8 cellular contexts compared by ENCODE assay signal in genomic region chr17:49687878-49688491, GRCh38. TPM values are rescaled to one million over a fixed set of nuclear protein-coding genes. Genes with fewer than 3 reads are reported as not detected.
DNase-seq lines count a peak whose midpoint lies in the region; ATAC-seq and TF ChIP-seq lines count a peak whose summit lies in the region.

No MANE protein-coding gene starts in this region.

- no peak overlapping the region; the same call in 2 of the 3 replicates for H3K4me3 Mint-ChIP-seq in GM23338

- no peaks in the 10 kb centered on the region for H3K9me3 Mint-ChIP-seq in GM23338

- H3K36me3 ChIP-seq in GM23338 (ENCODE audit: insufficient read depth), result no peaks in the 10 kb centered on the region
- H3K36me3 ChIP-seq in SK-N-SH (replicated peaks in 1 of 2; ENCODE audit: control insufficient read depth in 1 of 2, insufficient read depth in 2 of 2, low read length in 1 of 2), result no peaks in the 10 kb centered on the region
- H3K36me3 ChIP-seq in fibroblast of lung (ENCODE audit: control insufficient read depth, insufficient read depth, low read length), result no peaks in the 10 kb centered on the region
- no peaks in the 10 kb centered on the region for H3K36me3 ChIP-seq in sigmoid colon
- H3K36me3 ChIP-seq in ovary, result no peaks in the 10 kb centered on the region

- H3K79me2 ChIP-seq in GM23338 (replicated peaks; ENCODE audit: insufficient read depth) (no peaks in the 10 kb centered on the region), SK-N-SH (ENCODE audit: insufficient read depth) (no peaks in the 10 kb centered on the region), fibroblast of lung (ENCODE audit: control insufficient read depth, insufficient read depth, low read length) (no peaks in the 10 kb centered on the region)

- H3K36me3 Mint-ChIP-seq in GM23338 (ENCODE audit: low read depth), result no peaks in the 10 kb centered on the region

- no peak overlapping the region; the same call in 1 of the 2 replicates for H3K27ac Mint-ChIP-seq in GM23338

- TF ChIP-seq CTCF in GM23338 (conservative IDR thresholded peaks at IDR 0.05; ENCODE audit: low read depth in 2 of 2) (no peak), SK-N-SH (IDR thresholded peaks at IDR 0.05) (no peak), fibroblast of lung (conservative IDR thresholded peaks at IDR 0.05 in 1 of 2, IDR thresholded peaks at IDR 0.05 in 1 of 2; ENCODE audit: low read depth in 1 of 2, low read length in 2 of 2) (no peak), sigmoid colon (IDR thresholded peaks at IDR 0.05) (no peak), ovary (IDR thresholded peaks at IDR 0.05) (no peak)

- intact Hi-C loops in sigmoid colon (cut with DNase I) (no loop called here), ovary (cut with DNase I) (no loop called here)

- no peak for ATAC-seq in GM23338
- no peak for ATAC-seq in HG02798 (IDR thresholded peaks at IDR 0.05; ENCODE audit: poor library complexity, unreplicated experiment)
- no peak for ATAC-seq in HG02678 (IDR thresholded peaks at IDR 0.05; ENCODE audit: unreplicated experiment)

- no peak for TF ChIP-seq RAD21 in SK-N-SH (IDR thresholded peaks at IDR 0.05; ENCODE audit: low read length)

- H3K4me3 ChIP-seq in GM23338, result no peak overlapping the region
- H3K4me3 ChIP-seq in SK-N-SH (ENCODE audit: low read depth in 2 of 2, low read length in 1 of 2), result no peak overlapping the region
- no peak overlapping the region for H3K4me3 ChIP-seq in fibroblast of lung (replicated peaks in 1 of 4; ENCODE audit: control extremely low read depth in 1 of 4, insufficient read depth in 1 of 4, low read depth in 3 of 4, low read length in 4 of 4)
- no peak overlapping the region for H3K4me3 ChIP-seq in sigmoid colon
- H3K4me3 ChIP-seq in ovary, result no peak overlapping the region

- CTCF ChIA-PET in SK-N-SH (lab: Yijun Ruan, JAX), result interaction anchor here (1.2 to 50.8 kb wide), 5 partner anchors 7 to 309 kb away, joined by 3 to 2107 read pairs (median 4); partner anchors contain the start of gene NXPH3

- no peak for DNase-seq in GM23338 (ENCODE audit: low spot score)
- no peak for DNase-seq in SK-N-SH
- peak; percentile 26 to 47 for DNase-seq in fibroblast of lung (ENCODE audit: low read depth in 2 of 2)
- no peak for DNase-seq in sigmoid colon
- no peak for DNase-seq in ureter (ENCODE audit: low spot score)
- DNase-seq in ovary, result no peak

- H3K4me2 ChIP-seq in GM23338 (peak overlapping the region; percentile 38; the same call in 1 of the 2 replicates), SK-N-SH (no peak overlapping the region), fibroblast of lung (ENCODE audit: extremely low read depth, insufficient read depth, low read length) (no peak overlapping the region)

- TF ChIP-seq EP300 in SK-N-SH (IDR thresholded peaks at IDR 0.05; ENCODE audit: borderline replicate concordance in 1 of 2, low read depth in 1 of 2, low read length in 1 of 2) (no peak), sigmoid colon (IDR thresholded peaks at IDR 0.05) (peak in 1 of 4 donors; percentile 48), ovary (IDR thresholded peaks at IDR 0.05) (no peak)

- H3K27me3 ChIP-seq in GM23338 (ENCODE audit: insufficient read depth), result no peaks in the 10 kb centered on the region
- H3K27me3 ChIP-seq in SK-N-SH (ENCODE audit: insufficient read depth), result no peaks in the 10 kb centered on the region
- H3K27me3 ChIP-seq in fibroblast of lung (ENCODE audit: control insufficient read depth, insufficient read depth, low read length), result peaks cover 5% of the 10 kb centered on the region
- H3K27me3 ChIP-seq in sigmoid colon, result no peaks in the 10 kb centered on the region
- H3K27me3 ChIP-seq in ovary, result no peaks in the 10 kb centered on the region

- H3K9me3 ChIP-seq in SK-N-SH (no peaks in the 10 kb centered on the region), fibroblast of lung (ENCODE audit: control insufficient read depth, insufficient read depth, low read depth, low read length) (no peaks in the 10 kb centered on the region), sigmoid colon (no peaks in the 10 kb centered on the region), ovary (no peaks in the 10 kb centered on the region)

- POLR2A ChIA-PET in SK-N-SH (lab: Yijun Ruan, JAX), result no interaction called here

- TF ChIP-seq POLR2A in sigmoid colon (IDR thresholded peaks at IDR 0.05) (no peak), ovary (IDR thresholded peaks at IDR 0.05) (no peak)

- 81% methylated on average over 10 of the region's 10 CpGs for WGBS in SK-N-SH (ENCODE audit: low lambda C conversion rate)
- WGBS in sigmoid colon, 2 donors, result 63 to 71% methylated on average over 10 of the region's 10 CpGs
- WGBS in ovary, 3 donors, result 64 to 73% (median 69%) methylated on average over 10 of the region's 10 CpGs

- peaks cover 20% of the 10 kb centered on the region for H3K4me1 Mint-ChIP-seq in GM23338

- H3K4me1 ChIP-seq in GM23338 (ENCODE audit: insufficient read depth) (peaks cover 6% of the 10 kb centered on the region), SK-N-SH (ENCODE audit: control insufficient read depth in 1 of 2, insufficient read depth in 2 of 2, low read depth in 1 of 2, low read length in 1 of 2) (no peaks in the 10 kb centered on the region), fibroblast of lung (ENCODE audit: control insufficient read depth, extremely low read depth, insufficient read depth, low read length) (no peaks in the 10 kb centered on the region), sigmoid colon (peaks cover 0 to 46% (median 41%) of the 10 kb centered on the region in 4 donors), ovary (ENCODE audit: insufficient read depth) (peaks cover 3% of the 10 kb centered on the region)

- no peaks in the 10 kb centered on the region for H4K20me1 ChIP-seq in GM23338 (replicated peaks; ENCODE audit: insufficient read depth)
- H4K20me1 ChIP-seq in SK-N-SH (ENCODE audit: insufficient read depth), result no peaks in the 10 kb centered on the region
- no peaks in the 10 kb centered on the region for H4K20me1 ChIP-seq in fibroblast of lung (ENCODE audit: control insufficient read depth, extremely low read depth, insufficient read depth, low read length)

- H3K9ac ChIP-seq in SK-N-SH, result no peak overlapping the region
- H3K9ac ChIP-seq in fibroblast of lung (ENCODE audit: insufficient read depth, low read length), result no peak overlapping the region

- H3F3A ChIP-seq in GM23338 (replicated peaks; ENCODE audit: low read depth), result no peaks in the 10 kb centered on the region
- peaks cover 12% of the 10 kb centered on the region for H3F3A ChIP-seq in SK-N-SH (replicated peaks; ENCODE audit: insufficient read depth)

- H2AFZ ChIP-seq in GM23338 (peak overlapping the region; percentile 87), SK-N-SH (ENCODE audit: low read depth) (peak overlapping the region; percentile 76), fibroblast of lung (ENCODE audit: low read length) (peak overlapping the region; percentile 74)

- H3K27ac ChIP-seq in GM23338 (ENCODE audit: low read depth) (no peak overlapping the region), SK-N-SH (ENCODE audit: low read depth in 2 of 2, low read length in 1 of 2) (0 out of 4 replicates have a peak overlapping the region, but pooled peaks of 1 of the 2 experiments have one; percentile 5), fibroblast of lung (ENCODE audit: insufficient read depth, low read length) (no peak overlapping the region), sigmoid colon (peak overlapping the region; percentile 91 to 97 (median 94)), ovary (no peak overlapping the region)

- H3K9me2 ChIP-seq in GM23338 (ENCODE audit: insufficient read depth), result no peaks in the 10 kb centered on the region
- H3K9me2 ChIP-seq in SK-N-SH, result no peaks in the 10 kb centered on the region

- H3K27me3 Mint-ChIP-seq in GM23338 (ENCODE audit: insufficient read depth, low read depth, poor library complexity), result peaks cover 3% of the 10 kb centered on the region

TF ChIP-seq in GM23338, 12 proteins besides CTCF, POLR2A, EP300 and RAD21 (continues in another document):
- no peak for TF ChIP-seq STAT1 (IDR thresholded peaks at IDR 0.05; ENCODE audit: unreplicated experiment)

TF ChIP-seq in SK-N-SH, 30 proteins besides CTCF, POLR2A, EP300 and RAD21:
- no peak for TF ChIP-seq MXI1 (IDR thresholded peaks at IDR 0.05; ENCODE audit: low read depth, low read length)
- TF ChIP-seq MAX (IDR thresholded peaks at IDR 0.05; ENCODE audit: low read depth), result peak; percentile 62
TF ChIP-seq in SK-N-SH: peak in this region for 1.

RNA-seq across cellular contexts. Expression of gene SPOP, which starts 10.1 kb away (rescaled TPM):
- total RNA-seq in GM23338 (2014; rRNA removed; shearing (Covaris generic)), result 13.9 and 29.4 TPM in 2 replicates
- polyA plus RNA-seq in GM23338 (2016; fragmentation: Nextera tagmentation; extraction: Ambion mirVana) (17.9 and 18.6 TPM in 2 replicates), SK-N-SH (2012; rRNA removed) (43.5 and 54.0 TPM in 2 replicates), fibroblast of lung (35.0 and 46.7 TPM in 2 replicates), sigmoid colon (10 to 100 TPM; 33.0 to 38.9 (median 35.6) TPM), ovary (10 to 100 TPM; 44.5 to 75.4 TPM)
- polyA plus RNA-seq in SK-N-SH (2012; cell fraction: cytosol; rRNA removed), result 38.1 and 44.5 TPM in 2 replicates
- polyA plus RNA-seq in SK-N-SH (2012; cell fraction: nucleus; rRNA removed), result 67.4 and 68.6 TPM in 2 replicates
- total RNA-seq in fibroblast of lung (89.6 and 112 TPM in 2 replicates), sigmoid colon (100 to 1,000 TPM; 226 to 332 (median 280) TPM), ureter (107 TPM), ovary (10 to 100 TPM; 47.9 to 87.3 (median 76.1) TPM)
- polyA plus RNA-seq in fibroblast of lung (2012), result 29.9 and 37.6 TPM in 2 replicates
- 75.2 and 157 TPM in 2 replicates for polyA minus RNA-seq in fibroblast of lung (ENCODE audit: low replicate concordance)

RNA-seq across cellular contexts. Expression of gene SLC35B1, which starts 19.8 kb away (rescaled TPM):
- 56.7 and 59.7 TPM in 2 replicates for total RNA-seq in GM23338 (2014; rRNA removed; shearing (Covaris generic))
- polyA plus RNA-seq in GM23338 (2016; fragmentation: Nextera tagmentation; extraction: Ambion mirVana) (54.8 and 58.9 TPM in 2 replicates), SK-N-SH (2012; rRNA removed) (89.8 and 109 TPM in 2 replicates), fibroblast of lung (56.9 and 68.2 TPM in 2 replicates), sigmoid colon (10 to 100 TPM; 24.0 to 59.7 (median 26.6) TPM), ovary (10 to 100 TPM; 20.9 to 41.0 TPM)
- polyA plus RNA-seq in SK-N-SH (2012; cell fraction: cytosol; rRNA removed), result 81.5 and 91.0 TPM in 2 replicates
- 63.5 and 95.5 TPM in 2 replicates for polyA plus RNA-seq in SK-N-SH (2012; cell fraction: nucleus; rRNA removed)
- total RNA-seq in fibroblast of lung (36.2 and 36.3 TPM in 2 replicates), sigmoid colon (10 to 100 TPM; 13.0 to 34.9 (median 20.0) TPM), ureter (55.5 TPM), ovary (10 to 100 TPM; 22.9 to 53.3 (median 28.8) TPM)
- 53.0 and 71.5 TPM in 2 replicates for polyA plus RNA-seq in fibroblast of lung (2012)
- polyA minus RNA-seq in fibroblast of lung (ENCODE audit: low replicate concordance), result 141 and 161 TPM in 2 replicates

Comparison
In these comparisons a context has a peak if more than half of its experiments do, and no peak if none do; other contexts are left out.
1. DNase-seq: peak in fibroblast of lung (2 of 2); none in GM23338 (single experiment), SK-N-SH (single experiment), sigmoid colon (single experiment), ureter (single experiment) and ovary (0 of 5).
2. H3K27ac ChIP-seq: peak in sigmoid colon (4 of 4); none in GM23338 (single experiment), fibroblast of lung (single experiment) and ovary (0 of 2).
3. Peak in every context shown above with its lines, with median percentiles within 50 percentile points of each other: H2AFZ ChIP-seq.